Comparison of ENCODE assay signal across 12 cellular contexts in genomic region chr1:183689770-183690204, GRCh38. TPM values are rescaled to one million over a fixed set of nuclear protein-coding genes. Genes with fewer than 3 reads are reported as not detected.
DNase-seq lines count a peak whose midpoint lies in the region; ATAC-seq and TF ChIP-seq lines count a peak whose summit lies in the region.
"Had no signal": no experiment of that assay in that cellular context is flagged by ENCODE, and none has a peak within 500 bp of the region (broad histone marks: within the 10 kb centered on the region; RNA-seq: fewer than 3 reads in every experiment).

No MANE protein-coding gene starts in this region.

- TF ChIP-seq CTCF in GM06990 (IDR thresholded peaks at IDR 0.05; ENCODE audit: insufficient read depth, low read length, poor library complexity, severe bottlenecking) (no peak), psoas muscle (IDR thresholded peaks at IDR 0.05) (no peak)

- TF ChIP-seq RAD21 in Ishikawa (IDR thresholded peaks at IDR 0.05; ENCODE audit: low read depth): no peak

- intact Hi-C loops in psoas muscle (cut with DNase I): no loop called here

- ATAC-seq in GM18858 (IDR thresholded peaks at IDR 0.05; ENCODE audit: unreplicated experiment) (peak; percentile 86), HG02588 (IDR thresholded peaks at IDR 0.05; ENCODE audit: unreplicated experiment) (peak; percentile 61), psoas muscle (no peak)

- H3K36me3 ChIP-seq in GM06990 (ENCODE audit: control insufficient read depth, insufficient read depth, low read length) (no peaks in the 10 kb centered on the region), psoas muscle (ENCODE audit: insufficient read depth in 1 of 2, low read depth in 1 of 2) (no peaks in the 10 kb centered on the region)
- no peaks in the 10 kb centered on the region for H3K36me3 ChIP-seq in effector memory CD4-positive, alpha-beta T cell (ENCODE audit: control insufficient read depth, insufficient read depth, low read length)
- H3K36me3 ChIP-seq: vagina had no signal

- H3K4me1 ChIP-seq in psoas muscle: no peaks in the 10 kb centered on the region
- H3K4me1 ChIP-seq in effector memory CD4-positive, alpha-beta T cell (ENCODE audit: control insufficient read depth, insufficient read depth, low read length, poor library complexity, severe bottlenecking): no peaks in the 10 kb centered on the region
- H3K4me1 ChIP-seq: vagina had no signal

- no peak for TF ChIP-seq EP300 in Ishikawa (IDR thresholded peaks at IDR 0.05; ENCODE audit: borderline replicate concordance)

- peak; percentile 20 for DNase-seq in GM06990 (ENCODE audit: extremely low read depth, insufficient read length)
- no peak for DNase-seq in NCI-H1694 (lab: John Stamatoyannopoulos, UW)
- no peak for DNase-seq in psoas muscle
- no peak for DNase-seq in NCI-H446 (lab: John Stamatoyannopoulos, UW)
- no peak for DNase-seq in effector memory CD4-positive, alpha-beta T cell
- DNase-seq: nucleus accumbens had no signal

- H3K27ac ChIP-seq in psoas muscle: no peak overlapping the region
- no peak overlapping the region for H3K27ac ChIP-seq in effector memory CD4-positive, alpha-beta T cell (ENCODE audit: insufficient read depth, low read length, poor library complexity, severe bottlenecking)
- H3K27ac ChIP-seq: epithelial cell of prostate, vagina, VCaP had no signal

- no peaks in the 10 kb centered on the region for H3K27me3 ChIP-seq in GM06990 (replicated peaks; ENCODE audit: control insufficient read depth, insufficient read depth, low read length)
- H3K27me3 ChIP-seq in psoas muscle (ENCODE audit: insufficient read depth in 3 of 3, low read length in 2 of 3): no peaks in the 10 kb centered on the region
- no peaks in the 10 kb centered on the region for H3K27me3 ChIP-seq in effector memory CD4-positive, alpha-beta T cell (replicated peaks; ENCODE audit: control insufficient read depth, insufficient read depth, low read length, poor library complexity, severe bottlenecking)
- H3K27me3 ChIP-seq: vagina had no signal

- no peak overlapping the region for H3K4me3 ChIP-seq in GM06990 (replicated peaks; ENCODE audit: low read depth, low read length)
- no peak overlapping the region for H3K4me3 ChIP-seq in psoas muscle
- no peak overlapping the region for H3K4me3 ChIP-seq in effector memory CD4-positive, alpha-beta T cell (ENCODE audit: insufficient read depth, low read depth, low read length, poor library complexity, severe bottlenecking)
- H3K4me3 ChIP-seq: vagina had no signal

- no peaks in the 10 kb centered on the region for H3K9me3 ChIP-seq in psoas muscle
- H3K9me3 ChIP-seq in effector memory CD4-positive, alpha-beta T cell (ENCODE audit: control insufficient read depth, low read length): no peaks in the 10 kb centered on the region
- H3K9me3 ChIP-seq: vagina had no signal

TF ChIP-seq in Ishikawa, 13 proteins besides CTCF, POLR2A, EP300 and RAD21:
- TF ChIP-seq, protein P1, sequence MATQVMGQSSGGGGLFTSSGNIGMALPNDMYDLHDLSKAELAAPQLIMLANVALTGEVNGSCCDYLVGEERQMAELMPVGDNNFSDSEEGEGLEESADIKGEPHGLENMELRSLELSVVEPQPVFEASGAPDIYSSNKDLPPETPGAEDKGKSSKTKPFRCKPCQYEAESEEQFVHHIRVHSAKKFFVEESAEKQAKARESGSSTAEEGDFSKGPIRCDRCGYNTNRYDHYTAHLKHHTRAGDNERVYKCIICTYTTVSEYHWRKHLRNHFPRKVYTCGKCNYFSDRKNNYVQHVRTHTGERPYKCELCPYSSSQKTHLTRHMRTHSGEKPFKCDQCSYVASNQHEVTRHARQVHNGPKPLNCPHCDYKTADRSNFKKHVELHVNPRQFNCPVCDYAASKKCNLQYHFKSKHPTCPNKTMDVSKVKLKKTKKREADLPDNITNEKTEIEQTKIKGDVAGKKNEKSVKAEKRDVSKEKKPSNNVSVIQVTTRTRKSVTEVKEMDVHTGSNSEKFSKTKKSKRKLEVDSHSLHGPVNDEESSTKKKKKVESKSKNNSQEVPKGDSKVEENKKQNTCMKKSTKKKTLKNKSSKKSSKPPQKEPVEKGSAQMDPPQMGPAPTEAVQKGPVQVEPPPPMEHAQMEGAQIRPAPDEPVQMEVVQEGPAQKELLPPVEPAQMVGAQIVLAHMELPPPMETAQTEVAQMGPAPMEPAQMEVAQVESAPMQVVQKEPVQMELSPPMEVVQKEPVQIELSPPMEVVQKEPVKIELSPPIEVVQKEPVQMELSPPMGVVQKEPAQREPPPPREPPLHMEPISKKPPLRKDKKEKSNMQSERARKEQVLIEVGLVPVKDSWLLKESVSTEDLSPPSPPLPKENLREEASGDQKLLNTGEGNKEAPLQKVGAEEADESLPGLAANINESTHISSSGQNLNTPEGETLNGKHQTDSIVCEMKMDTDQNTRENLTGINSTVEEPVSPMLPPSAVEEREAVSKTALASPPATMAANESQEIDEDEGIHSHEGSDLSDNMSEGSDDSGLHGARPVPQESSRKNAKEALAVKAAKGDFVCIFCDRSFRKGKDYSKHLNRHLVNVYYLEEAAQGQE (IDR thresholded peaks at IDR 0.05; ENCODE audit: low read depth): no peak
- TF ChIP-seq TAF1 (IDR thresholded peaks at IDR 0.05; ENCODE audit: low read depth) (no peak), NFIC (IDR thresholded peaks at IDR 0.05) (peak; percentile 55)
TF ChIP-seq in Ishikawa: peak in this region for 1.

RNA-seq across cellular contexts. Expression of gene APOBEC4, which starts 36.7 kb away (rescaled TPM):
- total RNA-seq in psoas muscle: not detected
- polyA plus RNA-seq in psoas muscle: not detected
- total RNA-seq: vagina had no signal

RNA-seq across cellular contexts. Expression of gene ARPC5, which starts 54.2 kb away (rescaled TPM):
- total RNA-seq in psoas muscle: 10 to 100 TPM; 11.6 to 17.1 (median 12.7) TPM
- polyA plus RNA-seq in psoas muscle: 10 to 100 TPM; 13.9 to 31.8 (median 16.4) TPM

Comparison
In these comparisons a context has a peak if more than half of its experiments do, and no peak if none do; other contexts are left out.
1. ATAC-seq: peak in GM18858 (single experiment) and HG02588 (single experiment); none in psoas muscle (0 of 4).